Comparison of ENCODE assay signal across 15 cellular contexts in the genomic region with DNA sequence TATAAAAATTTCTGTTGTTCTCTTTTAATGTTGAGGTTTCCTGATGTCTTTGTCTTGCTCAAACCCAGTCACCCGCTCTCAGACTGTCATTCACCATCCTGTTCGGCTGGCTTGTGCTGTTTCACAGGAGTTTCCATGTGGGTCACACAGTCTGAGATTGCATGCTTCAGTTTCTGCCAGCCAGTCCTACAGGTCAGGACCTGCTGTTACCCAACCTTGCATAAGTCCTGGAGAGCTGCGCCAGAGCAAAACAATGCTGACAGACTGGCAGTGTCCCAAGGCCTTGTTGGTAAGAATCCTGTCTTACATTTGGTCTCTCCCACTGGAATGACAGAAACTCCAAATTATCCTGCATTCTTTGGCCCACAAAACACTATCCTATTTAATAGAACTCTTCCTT.
A peak's percentile ranks its signal among the peaks of the same experiment; 100 is the strongest.
DNase-seq lines count a peak whose midpoint lies in the region; ATAC-seq and TF ChIP-seq lines count a peak whose summit lies in the region.
"Had no signal": no experiment of that assay in that cellular context is flagged by ENCODE, and none has a peak within 500 bp of the region (broad histone marks: within the 10 kb centered on the region; RNA-seq: fewer than 3 reads in every experiment).

No MANE protein-coding gene starts in this region.

- H2BK12ac ChIP-seq in mesenchymal stem cell (ENCODE audit: low read length in 2 of 2): no peak overlapping the region

- no peak overlapping the region for H2BK120ac ChIP-seq in mesenchymal stem cell (ENCODE audit: low read depth, low read length)

- no peak overlapping the region for H2BK5ac ChIP-seq in mesenchymal stem cell (ENCODE audit: low read depth, low read length, poor library complexity, severe bottlenecking)

- no peak overlapping the region for H3K23ac ChIP-seq in mesenchymal stem cell (ENCODE audit: low read length in 2 of 2)

- H3K4me3 ChIP-seq in mesenchymal stem cell (ENCODE audit: insufficient read depth in 1 of 2, low read depth in 1 of 2, low read length in 2 of 2): no peak overlapping the region
- H3K4me3 ChIP-seq: gastroesophageal sphincter, K562, SJCRH30, spleen had no signal

- no peak overlapping the region for H3K14ac ChIP-seq in mesenchymal stem cell (ENCODE audit: low read length in 2 of 2)

- H4K8ac ChIP-seq in mesenchymal stem cell (ENCODE audit: low read length): no peak overlapping the region

- H3K4ac ChIP-seq in mesenchymal stem cell (ENCODE audit: low read depth in 1 of 2, low read length in 2 of 2): no peak overlapping the region

- H3K27ac ChIP-seq in RWPE1 (peak overlapping the region; percentile 56), mesenchymal stem cell (ENCODE audit: low read length, poor library complexity, severe bottlenecking) (no peak overlapping the region)
- H3K27ac ChIP-seq: gastroesophageal sphincter, SJCRH30, spleen had no signal

- no peak overlapping the region for H2AFZ ChIP-seq in mesenchymal stem cell (ENCODE audit: low read depth, low read length)

- no peak for TF ChIP-seq CTCF in RWPE1 (conservative IDR thresholded peaks at IDR 0.05; ENCODE audit: low read depth)

- 74% methylated on average over 3 of the region's 3 CpGs for WGBS in mesenchymal stem cell

- H3K36me3 ChIP-seq in mesenchymal stem cell (ENCODE audit: control insufficient read depth in 1 of 2, insufficient read depth in 2 of 2, low read depth in 1 of 2, low read length in 2 of 2): no peaks in the 10 kb centered on the region
- H3K36me3 ChIP-seq: gastroesophageal sphincter, SJCRH30, spleen had no signal

- no peaks in the 10 kb centered on the region for H3K27me3 ChIP-seq in mesenchymal stem cell (ENCODE audit: control insufficient read depth in 1 of 2, insufficient read depth in 1 of 2, low read length in 2 of 2)
- H3K27me3 ChIP-seq: gastroesophageal sphincter, SJCRH30, spleen had no signal

- no peak overlapping the region for H2AK5ac ChIP-seq in mesenchymal stem cell (ENCODE audit: low read length, severe bottlenecking)

- ATAC-seq in esophagus mucosa (peak; percentile 98), GM21619 (IDR thresholded peaks at IDR 0.05; ENCODE audit: unreplicated experiment) (no peak), HG03175 (IDR thresholded peaks at IDR 0.05; ENCODE audit: unreplicated experiment) (no peak)
- ATAC-seq: gastroesophageal sphincter, K562 had no signal

- no peak overlapping the region for H4K91ac ChIP-seq in mesenchymal stem cell (ENCODE audit: low read length)

- H2BK15ac ChIP-seq in mesenchymal stem cell (ENCODE audit: low read depth, poor library complexity, severe bottlenecking): no peak overlapping the region

- no peaks in the 10 kb centered on the region for H3K79me1 ChIP-seq in mesenchymal stem cell (replicated peaks; ENCODE audit: low read length, poor library complexity, severe bottlenecking)

- H3K4me2 ChIP-seq in mesenchymal stem cell (ENCODE audit: low read length, poor library complexity, severe bottlenecking): no peak overlapping the region

- H3K9ac ChIP-seq in mesenchymal stem cell (ENCODE audit: low read length): no peak overlapping the region

- DNase-seq in D341Med (ENCODE audit: low spot score): peak; percentile 13
- peak; percentile 62 for DNase-seq in RWPE1 (ENCODE audit: low spot score)
- DNase-seq in mesenchymal stem cell: peak; percentile 70
- no peak for DNase-seq in AML-193 (lab: John Stamatoyannopoulos, UW)
- no peak for DNase-seq in CD1c-positive myeloid dendritic cell (ENCODE audit: extremely low spot score)
- DNase-seq: NCI-H1417; SJCRH30; spleen; stimulated activated naive CD4-positive, alpha-beta T cell; T1000 had no signal

- POLR2A ChIA-PET in RWPE1 (lab: Yijun Ruan, JAX; ENCODE audit: low non-redundant PET): no interaction called here

- H3K18ac ChIP-seq in mesenchymal stem cell (ENCODE audit: low read depth in 1 of 2, low read length in 2 of 2): no peak overlapping the region

- H3K4me1 ChIP-seq in mesenchymal stem cell (ENCODE audit: control insufficient read depth, insufficient read depth, low read depth, low read length): peaks cover 2% of the 10 kb centered on the region
- H3K4me1 ChIP-seq: gastroesophageal sphincter, SJCRH30, spleen had no signal

- no peaks in the 10 kb centered on the region for H3K9me3 ChIP-seq in mesenchymal stem cell (ENCODE audit: control insufficient read depth, low read length)
- H3K9me3 ChIP-seq: gastroesophageal sphincter, SJCRH30 had no signal

- CTCF ChIA-PET in RWPE1 (lab: Yijun Ruan, JAX): interaction anchor here (0.6 kb wide), 1 partner anchor 332 kb away, joined by 3 read pairs; no protein-coding TSS in a partner anchor

Comparison
In these comparisons a context has a peak if more than half of its experiments do, and no peak if none do; other contexts are left out.
1. DNase-seq: peak in D341Med (single experiment), RWPE1 (single experiment) and mesenchymal stem cell (single experiment); none in AML-193 (0 of 2) and CD1c-positive myeloid dendritic cell (single experiment).